In genomic region chr16:80993293-80993691, GRCh38 we compare ENCODE assay signal across 11 cellular contexts. TPM values are rescaled to one million over a fixed set of nuclear protein-coding genes. Genes with fewer than 3 reads are reported as not detected.
DNase-seq lines count a peak whose midpoint lies in the region; ATAC-seq, FAIRE-seq and TF ChIP-seq lines count a peak whose summit lies in the region.
"Had no signal": no experiment of that assay in that cellular context is flagged by ENCODE, and none has a peak within 500 bp of the region (broad histone marks: within the 10 kb centered on the region; RNA-seq: fewer than 3 reads in every experiment).

No MANE protein-coding gene starts in this region.

- peak overlapping the region; percentile 10 for H2AFZ ChIP-seq in keratinocyte (ENCODE audit: control insufficient read depth, low read length)

- intact Hi-C loops in Right ventricle myocardium inferior (cut with DNase I), result no loop called here
- intact Hi-C loops in cardiac septum (cut with DNase I), result no loop called here
- intact Hi-C loops in transverse colon (cut with DNase I; ENCODE audit: low total_unique reads), result no loop called here

- no peak for DNase-seq in Right ventricle myocardium inferior (ENCODE audit: missing footprints)
- DNase-seq in cardiac septum (ENCODE audit: low spot score), result no peak
- DNase-seq in cardiac fibroblast (ENCODE audit: low read depth in 2 of 2), result peak; percentile 92 to 95
- peak; percentile 19 for DNase-seq in keratinocyte (ENCODE audit: low read depth, low spot score)
- no peak for DNase-seq in HT-29 (ENCODE audit: low spot score)
- no peak for DNase-seq in activated effector memory CD4-positive, alpha-beta T cell treated with anti-CD3 and anti-CD28 coated beads, Interleukin-2, amount 50 U/mL, for 16 hours
- no peak for DNase-seq in GM20000 (ENCODE audit: low spot score)
- DNase-seq in transverse colon, result no peak
- DNase-seq: activated T-cell treated with anti-CD3 and anti-CD28 coated beads for 4 hours; stimulated activated CD4-positive, alpha-beta T cell treated with anti-CD3 and anti-CD28 coated beads, Interleukin-15, amount 100 ng/mL, for 24 hours had no signal

- no peak for TF ChIP-seq EP300 in transverse colon (IDR thresholded peaks at IDR 0.05; ENCODE audit: low read depth)

- ATAC-seq in Right ventricle myocardium inferior, result peak; percentile 63

- FAIRE-seq in keratinocyte (lab: Jason Lieb, UNC), result peak; percentile 81

- H3K27me3 ChIP-seq in keratinocyte (ENCODE audit: control insufficient read depth, extremely low read depth, insufficient read depth, low read length) (no peaks in the 10 kb centered on the region), transverse colon (no peaks in the 10 kb centered on the region)

- no peaks in the 10 kb centered on the region for H4K20me1 ChIP-seq in keratinocyte (ENCODE audit: control insufficient read depth, extremely low read depth, insufficient read depth, low read length)

- H3K9me3 ChIP-seq in keratinocyte (ENCODE audit: control insufficient read depth, low read depth, low read length), result no peaks in the 10 kb centered on the region
- no peaks in the 10 kb centered on the region for H3K9me3 ChIP-seq in transverse colon

- H3K27ac ChIP-seq in keratinocyte (ENCODE audit: control insufficient read depth, insufficient read depth, low read length), result peak overlapping the region; percentile 77
- H3K27ac ChIP-seq in transverse colon, result no peak overlapping the region
- H3K27ac ChIP-seq: HL-60 had no signal

- WGBS in transverse colon (ENCODE audit: low coverage in 1 of 2), 2 donors, result 61 to 83% methylated on average over 6 of the region's 6 CpGs

- in situ Hi-C loops in transverse colon (cut with MboI; ENCODE audit: low pct_ligation_motif_present in 1 of 4, low pct_unique_long_range_greater_than_20kb in 1 of 4, low sequenced_read_pairs in 3 of 4), result no loop called here

- H3K9ac ChIP-seq in keratinocyte (ENCODE audit: control insufficient read depth, extremely low read depth, insufficient read depth, low read length), result peak overlapping the region; percentile 18

- TF ChIP-seq CTCF in cardiac fibroblast (IDR thresholded peaks at IDR 0.05; ENCODE audit: low read depth, low read length) (no peak), keratinocyte (optimal IDR thresholded peaks at IDR 0.05 in 1 of 3, IDR thresholded peaks at IDR 0.05 in 1 of 3, conservative IDR thresholded peaks at IDR 0.05 in 1 of 3; ENCODE audit: extremely low read depth in 1 of 3, insufficient read depth in 2 of 3, low read length in 3 of 3) (no peak), GM20000 (IDR thresholded peaks at IDR 0.05; ENCODE audit: extremely low read depth, missing control alignments) (no peak), transverse colon (IDR thresholded peaks at IDR 0.05) (no peak)

- dilution Hi-C loops in keratinocyte (cut with MboI; ENCODE audit: extremely low pct_ligation_motif_present, low sequenced_read_pairs), result no loop called here

- H3K4me1 ChIP-seq in keratinocyte (ENCODE audit: control insufficient read depth, extremely low read depth, insufficient read depth, low read length) (peaks cover 21% of the 10 kb centered on the region), transverse colon (peaks cover 3 to 22% (median 20%) of the 10 kb centered on the region in 4 donors)

- peaks cover 0 to 6% of the 10 kb centered on the region in 2 experiments for H3K36me3 ChIP-seq in keratinocyte (ENCODE audit: control insufficient read depth in 2 of 2, extremely low read depth in 1 of 2, insufficient read depth in 2 of 2, low read length in 2 of 2)
- no peaks in the 10 kb centered on the region for H3K36me3 ChIP-seq in transverse colon

- peak overlapping the region; percentile 2 to 36 for H3K4me3 ChIP-seq in cardiac fibroblast (replicated peaks in 1 of 2; ENCODE audit: low read depth in 2 of 2, low read length in 2 of 2)
- H3K4me3 ChIP-seq in keratinocyte (ENCODE audit: control insufficient read depth in 2 of 3, extremely low read depth in 1 of 3, insufficient read depth in 2 of 3, low read depth in 1 of 3, low read length in 3 of 3), result peak overlapping the region in 2 of 3 experiments; percentile 14 to 56
- H3K4me3 ChIP-seq in transverse colon, result no peak overlapping the region

- TF ChIP-seq POLR2A in transverse colon (IDR thresholded peaks at IDR 0.05), result no peak

- H3K79me2 ChIP-seq in keratinocyte (ENCODE audit: control insufficient read depth, insufficient read depth, low read length), result peaks cover 60% of the 10 kb centered on the region

- H3K4me2 ChIP-seq in keratinocyte (ENCODE audit: control insufficient read depth, extremely low read depth, insufficient read depth, low read depth, low read length), result peak overlapping the region; percentile 77

- H3K9me1 ChIP-seq in keratinocyte (ENCODE audit: control insufficient read depth, extremely low read depth, insufficient read depth, low read length), result no peaks in the 10 kb centered on the region

RNA-seq across cellular contexts. Expression of gene CMC2, which starts 13.4 kb away (rescaled TPM):
- total RNA-seq in Right ventricle myocardium inferior (130 TPM), cardiac septum (112 TPM), transverse colon (10 to 100 TPM in 3 of 4 donors, 1 to 10 TPM in 1; 2.8 to 42.9 (median 29.8) TPM)
- 82.4 to 92.2 TPM (median 91.8 TPM) in 3 replicates for polyA plus RNA-seq in keratinocyte
- polyA plus RNA-seq in keratinocyte (2011; ENCODE audit: low read depth), result 101 TPM
- polyA plus RNA-seq in keratinocyte (2011; cell fraction: cytosol; rRNA removed), result 80.9 and 85.1 TPM in 2 replicates
- polyA plus RNA-seq in keratinocyte (2011; cell fraction: nucleus; rRNA removed), result 30.8 and 32.9 TPM in 2 replicates
- 93.6 and 97.8 TPM in 2 replicates for polyA plus RNA-seq in keratinocyte (2012; ENCODE audit: low replicate concordance)
- polyA minus RNA-seq in keratinocyte, result 12.5 to 29.6 TPM (median 17.9 TPM) in 3 replicates
- 24.2 TPM for polyA minus RNA-seq in keratinocyte (2011; cell fraction: cytosol; rRNA and poly(A)+ RNA removed)
- polyA minus RNA-seq in keratinocyte (2011; cell fraction: nucleus; rRNA and poly(A)+ RNA removed), result 15.8 and 23.4 TPM in 2 replicates
- total RNA-seq in HT-29 (2014; rRNA removed; shearing (Covaris generic)), result 57.7 and 87.8 TPM in 2 replicates

RNA-seq across cellular contexts. Expression of gene CENPN, which starts 13.7 kb away (rescaled TPM):
- total RNA-seq in Right ventricle myocardium inferior (8.9 TPM), cardiac septum (10.0 TPM), transverse colon (10 to 100 TPM in 2 of 4 donors, 1 to 10 TPM in 2; 4.9 to 12.7 (median 8.5) TPM)
- polyA plus RNA-seq in keratinocyte, result 9.3 to 40.9 TPM (median 29.2 TPM) in 3 replicates
- polyA plus RNA-seq in keratinocyte (2011; ENCODE audit: low read depth), result 2.0 TPM
- polyA plus RNA-seq in keratinocyte (2011; cell fraction: cytosol; rRNA removed), result 11.7 and 30.3 TPM in 2 replicates
- 7.5 and 8.1 TPM in 2 replicates for polyA plus RNA-seq in keratinocyte (2011; cell fraction: nucleus; rRNA removed)
- 8.4 and 31.7 TPM in 2 replicates for polyA plus RNA-seq in keratinocyte (2012; ENCODE audit: low replicate concordance)
- 8.6 to 18.6 TPM (median 14.8 TPM) in 3 replicates for polyA minus RNA-seq in keratinocyte
- 12.3 TPM for polyA minus RNA-seq in keratinocyte (2011; cell fraction: cytosol; rRNA and poly(A)+ RNA removed)
- 7.1 and 8.8 TPM in 2 replicates for polyA minus RNA-seq in keratinocyte (2011; cell fraction: nucleus; rRNA and poly(A)+ RNA removed)
- total RNA-seq in HT-29 (2014; rRNA removed; shearing (Covaris generic)), result 45.9 and 64.4 TPM in 2 replicates

RNA-seq across cellular contexts. Expression of gene ATMIN, which starts 42.4 kb away (rescaled TPM):
- total RNA-seq in Right ventricle myocardium inferior (21.2 TPM), cardiac septum (26.0 TPM), transverse colon (10 to 100 TPM; 24.7 to 86.0 (median 35.5) TPM)
- polyA plus RNA-seq in keratinocyte, result 29.9 to 32.0 TPM (median 31.2 TPM) in 3 replicates
- 125 TPM for polyA plus RNA-seq in keratinocyte (2011; ENCODE audit: low read depth)
- 22.2 and 44.5 TPM in 2 replicates for polyA plus RNA-seq in keratinocyte (2011; cell fraction: cytosol; rRNA removed)
- 16.1 and 17.4 TPM in 2 replicates for polyA plus RNA-seq in keratinocyte (2011; cell fraction: nucleus; rRNA removed)
- 21.9 and 29.4 TPM in 2 replicates for polyA plus RNA-seq in keratinocyte (2012; ENCODE audit: low replicate concordance)
- 16.7 to 41.3 TPM (median 39.4 TPM) in 3 replicates for polyA minus RNA-seq in keratinocyte
- polyA minus RNA-seq in keratinocyte (2011; cell fraction: cytosol; rRNA and poly(A)+ RNA removed), result 33.8 TPM
- 10.3 and 23.6 TPM in 2 replicates for polyA minus RNA-seq in keratinocyte (2011; cell fraction: nucleus; rRNA and poly(A)+ RNA removed)
- total RNA-seq in HT-29 (2014; rRNA removed; shearing (Covaris generic)), result 16.8 and 19.3 TPM in 2 replicates

Comparison
In these comparisons a context has a peak if more than half of its experiments do, and no peak if none do; other contexts are left out.
1. DNase-seq: peak in cardiac fibroblast (2 of 2) and keratinocyte (single experiment); none in Right ventricle myocardium inferior (single experiment), cardiac septum (single experiment), HT-29 (single experiment), activated effector memory CD4-positive, alpha-beta T cell treated with anti-CD3 and anti-CD28 coated beads, Interleukin-2, amount 50 U/mL, for 16 hours (single experiment), GM20000 (single experiment) and transverse colon (single experiment).
2. H3K4me3 ChIP-seq: peak in cardiac fibroblast (2 of 2) and keratinocyte (2 of 3); none in transverse colon (0 of 4).